17 cellular contexts compared by ENCODE assay signal in the genomic region with DNA sequence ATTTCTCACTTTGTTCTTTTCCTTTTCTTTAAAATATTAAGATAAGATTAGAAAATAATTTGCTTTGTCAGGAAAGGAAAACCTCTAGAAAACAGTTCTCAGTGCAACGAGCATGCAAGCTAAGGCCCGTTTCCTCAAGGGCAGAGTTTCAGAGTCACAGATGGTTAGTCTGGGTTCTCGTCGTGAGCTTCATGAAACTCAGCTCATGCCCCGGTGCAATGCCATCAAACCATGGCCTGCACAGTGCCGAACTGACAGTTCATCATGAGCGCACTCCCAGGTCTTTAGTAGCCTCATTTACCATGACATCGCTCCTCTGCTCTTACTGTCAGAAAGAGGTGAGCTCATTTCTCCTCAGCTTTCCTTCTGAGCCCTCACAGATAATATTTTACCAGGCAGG.
A peak's percentile ranks its signal among the peaks of the same experiment; 100 is the strongest.
DNase-seq lines count a peak whose midpoint lies in the region; ATAC-seq and TF ChIP-seq lines count a peak whose summit lies in the region.
"Had no signal": no experiment of that assay in that cellular context is flagged by ENCODE, and none has a peak within 500 bp of the region (broad histone marks: within the 10 kb centered on the region; RNA-seq: fewer than 3 reads in every experiment).

No MANE protein-coding gene starts in this region.

- no peak for TF ChIP-seq CTCF in GM12865 (IDR thresholded peaks at IDR 0.05; ENCODE audit: insufficient read depth, low read depth, low read length, missing control alignments)

- ATAC-seq in GM19395 (IDR thresholded peaks at IDR 0.05; ENCODE audit: unreplicated experiment), result peak; percentile 70
- ATAC-seq in HG02759 (IDR thresholded peaks at IDR 0.05; ENCODE audit: unreplicated experiment), result peak; percentile 74
- ATAC-seq in HG03442 (IDR thresholded peaks at IDR 0.05; ENCODE audit: unreplicated experiment), result peak; percentile 49
- ATAC-seq in HG03108 (IDR thresholded peaks at IDR 0.05; ENCODE audit: unreplicated experiment), result no peak
- ATAC-seq: left lung had no signal

- DNase-seq in GM12865 (ENCODE audit: low read depth) (peak; percentile 55), mesenteric fat pad (ENCODE audit: low spot score) (no peak), NCI-H510A treated with DMSO at 0.1 percent for 48 hours (lab: John Stamatoyannopoulos, UW) (no peak)
- DNase-seq in activated naive CD4-positive, alpha-beta T cell treated with anti-CD3 and anti-CD28 coated beads, Interleukin-2, amount 50 U/mL, for 16 hours, result no peak
- DNase-seq: activated CD4-positive, CD25-positive, alpha-beta regulatory T cell treated with anti-CD3 and anti-CD28 coated beads, Interleukin-2, amount 50 U/mL, for 72 hours; endodermal cell; glutamatergic neuron; left lung; NCI-H2171; PC-9; tibial artery had no signal

- H3K4me3 ChIP-seq in GM12865 (ENCODE audit: low read depth, low read length), result no peak overlapping the region
- H3K4me3 ChIP-seq: breast epithelium, left lung, PC-9, skin epidermis, tibial artery had no signal
